Comparison of ENCODE assay signal across 1 cellular context in the genomic region with DNA sequence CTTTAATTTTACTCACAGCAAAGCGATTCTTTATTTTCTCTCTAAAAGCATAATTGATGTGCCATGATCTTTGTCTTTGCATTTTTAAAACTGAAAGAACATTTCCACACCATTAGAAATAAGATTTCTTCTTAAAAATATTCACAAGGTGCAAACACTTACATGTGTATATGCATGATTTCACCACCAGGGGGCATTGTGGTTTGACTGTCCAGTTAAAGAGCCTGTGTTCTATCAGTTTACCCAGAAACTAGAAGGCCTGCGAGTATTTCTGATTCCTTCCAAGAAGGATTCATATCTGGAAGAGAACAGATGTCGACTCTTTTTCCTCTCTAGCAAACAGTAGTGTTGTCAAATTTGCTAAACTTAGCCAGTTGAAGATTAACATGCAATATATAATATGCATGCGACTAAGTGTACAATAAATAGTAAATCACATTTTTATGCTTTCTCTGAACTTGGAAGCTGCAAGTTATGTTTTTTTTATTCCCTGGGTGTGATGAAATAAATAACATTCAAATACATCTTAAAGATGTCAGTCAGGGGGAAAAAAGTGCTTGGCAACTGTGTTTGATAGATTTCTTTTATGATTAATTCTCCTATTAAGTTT.
TF ChIP-seq lines count a peak whose summit lies in the region.

No MANE protein-coding gene starts in this region.

TF ChIP-seq in GM23338, 12 proteins besides CTCF, POLR2A, EP300 and RAD21 (continued from another document):
- TF ChIP-seq, protein P1, sequence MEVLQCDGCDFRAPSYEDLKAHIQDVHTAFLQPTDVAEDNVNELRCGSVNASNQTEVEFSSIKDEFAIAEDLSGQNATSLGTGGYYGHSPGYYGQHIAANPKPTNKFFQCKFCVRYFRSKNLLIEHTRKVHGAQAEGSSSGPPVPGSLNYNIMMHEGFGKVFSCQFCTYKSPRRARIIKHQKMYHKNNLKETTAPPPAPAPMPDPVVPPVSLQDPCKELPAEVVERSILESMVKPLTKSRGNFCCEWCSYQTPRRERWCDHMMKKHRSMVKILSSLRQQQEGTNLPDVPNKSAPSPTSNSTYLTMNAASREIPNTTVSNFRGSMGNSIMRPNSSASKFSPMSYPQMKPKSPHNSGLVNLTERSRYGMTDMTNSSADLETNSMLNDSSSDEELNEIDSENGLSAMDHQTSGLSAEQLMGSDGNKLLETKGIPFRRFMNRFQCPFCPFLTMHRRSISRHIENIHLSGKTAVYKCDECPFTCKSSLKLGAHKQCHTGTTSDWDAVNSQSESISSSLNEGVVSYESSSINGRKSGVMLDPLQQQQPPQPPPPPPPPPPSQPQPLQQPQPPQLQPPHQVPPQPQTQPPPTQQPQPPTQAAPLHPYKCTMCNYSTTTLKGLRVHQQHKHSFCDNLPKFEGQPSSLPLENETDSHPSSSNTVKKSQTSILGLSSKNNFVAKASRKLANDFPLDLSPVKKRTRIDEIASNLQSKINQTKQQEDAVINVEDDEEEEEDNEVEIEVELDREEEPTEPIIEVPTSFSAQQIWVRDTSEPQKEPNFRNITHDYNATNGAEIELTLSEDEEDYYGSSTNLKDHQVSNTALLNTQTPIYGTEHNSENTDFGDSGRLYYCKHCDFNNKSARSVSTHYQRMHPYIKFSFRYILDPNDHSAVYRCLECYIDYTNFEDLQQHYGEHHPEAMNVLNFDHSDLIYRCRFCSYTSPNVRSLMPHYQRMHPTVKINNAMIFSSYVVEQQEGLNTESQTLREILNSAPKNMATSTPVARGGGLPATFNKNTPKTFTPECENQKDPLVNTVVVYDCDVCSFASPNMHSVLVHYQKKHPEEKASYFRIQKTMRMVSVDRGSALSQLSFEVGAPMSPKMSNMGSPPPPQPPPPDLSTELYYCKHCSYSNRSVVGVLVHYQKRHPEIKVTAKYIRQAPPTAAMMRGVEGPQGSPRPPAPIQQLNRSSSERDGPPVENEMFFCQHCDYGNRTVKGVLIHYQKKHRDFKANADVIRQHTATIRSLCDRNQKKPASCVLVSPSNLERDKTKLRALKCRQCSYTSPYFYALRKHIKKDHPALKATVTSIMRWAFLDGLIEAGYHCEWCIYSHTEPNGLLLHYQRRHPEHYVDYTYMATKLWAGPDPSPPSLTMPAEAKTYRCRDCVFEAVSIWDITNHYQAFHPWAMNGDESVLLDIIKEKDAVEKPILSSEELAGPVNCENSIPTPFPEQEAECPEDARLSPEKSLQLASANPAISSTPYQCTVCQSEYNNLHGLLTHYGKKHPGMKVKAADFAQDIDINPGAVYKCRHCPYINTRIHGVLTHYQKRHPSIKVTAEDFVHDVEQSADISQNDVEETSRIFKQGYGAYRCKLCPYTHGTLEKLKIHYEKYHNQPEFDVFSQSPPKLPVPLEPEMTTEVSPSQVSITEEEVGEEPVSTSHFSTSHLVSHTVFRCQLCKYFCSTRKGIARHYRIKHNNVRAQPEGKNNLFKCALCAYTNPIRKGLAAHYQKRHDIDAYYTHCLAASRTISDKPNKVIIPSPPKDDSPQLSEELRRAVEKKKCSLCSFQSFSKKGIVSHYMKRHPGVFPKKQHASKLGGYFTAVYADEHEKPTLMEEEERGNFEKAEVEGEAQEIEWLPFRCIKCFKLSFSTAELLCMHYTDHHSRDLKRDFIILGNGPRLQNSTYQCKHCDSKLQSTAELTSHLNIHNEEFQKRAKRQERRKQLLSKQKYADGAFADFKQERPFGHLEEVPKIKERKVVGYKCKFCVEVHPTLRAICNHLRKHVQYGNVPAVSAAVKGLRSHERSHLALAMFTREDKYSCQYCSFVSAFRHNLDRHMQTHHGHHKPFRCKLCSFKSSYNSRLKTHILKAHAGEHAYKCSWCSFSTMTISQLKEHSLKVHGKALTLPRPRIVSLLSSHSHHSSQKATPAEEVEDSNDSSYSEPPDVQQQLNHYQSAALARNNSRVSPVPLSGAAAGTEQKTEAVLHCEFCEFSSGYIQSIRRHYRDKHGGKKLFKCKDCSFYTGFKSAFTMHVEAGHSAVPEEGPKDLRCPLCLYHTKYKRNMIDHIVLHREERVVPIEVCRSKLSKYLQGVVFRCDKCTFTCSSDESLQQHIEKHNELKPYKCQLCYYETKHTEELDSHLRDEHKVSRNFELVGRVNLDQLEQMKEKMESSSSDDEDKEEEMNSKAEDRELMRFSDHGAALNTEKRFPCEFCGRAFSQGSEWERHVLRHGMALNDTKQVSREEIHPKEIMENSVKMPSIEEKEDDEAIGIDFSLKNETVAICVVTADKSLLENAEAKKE (CRISPR knock-in tag; IDR thresholded peaks at IDR 0.05), result no peak
- TF ChIP-seq EZH2 (IDR thresholded peaks at IDR 0.05; ENCODE audit: low read depth, unreplicated experiment), result no peak
